ENCODE assay signal across 8 cellular contexts in genomic region chr5:137752873-137753226, GRCh38. TPM values are rescaled to one million over a fixed set of nuclear protein-coding genes. Genes with fewer than 3 reads are reported as not detected.
A peak's percentile ranks its signal among the peaks of the same experiment; 100 is the strongest.
DNase-seq lines count a peak whose midpoint lies in the region; TF ChIP-seq lines count a peak whose summit lies in the region.

No MANE protein-coding gene starts in this region.

- H3K4me1 Mint-ChIP-seq in dendritic cell treated with granulocyte-macrophage colony-stimulating factor and Interleukin-4, amounts not matched to agents 40 ng/mL and 50 ng/mL, for 4 days (ENCODE audit: low read depth): peaks cover 15% of the 10 kb centered on the region
- H3K4me1 Mint-ChIP-seq in mesothelial cell of epicardium: peaks cover 24% of the 10 kb centered on the region

- intact Hi-C loops in dendritic cell treated with granulocyte-macrophage colony-stimulating factor and Interleukin-4, amounts not matched to agents 40 ng/mL and 50 ng/mL, for 4 days (cut with micrococcal nuclease): no loop called here

- peaks cover 42% of the 10 kb centered on the region for H3K36me3 Mint-ChIP-seq in dendritic cell treated with granulocyte-macrophage colony-stimulating factor and Interleukin-4, amounts not matched to agents 40 ng/mL and 50 ng/mL, for 4 days (ENCODE audit: low read depth)
- peaks cover 4% of the 10 kb centered on the region for H3K36me3 Mint-ChIP-seq in mesothelial cell of epicardium

- no peaks in the 10 kb centered on the region for H3K27me3 Mint-ChIP-seq in dendritic cell treated with granulocyte-macrophage colony-stimulating factor and Interleukin-4, amounts not matched to agents 40 ng/mL and 50 ng/mL, for 4 days
- H3K27me3 Mint-ChIP-seq in mesothelial cell of epicardium (ENCODE audit: low read depth): peaks cover 5% of the 10 kb centered on the region

- in situ Hi-C loops in SK-MEL-5 (cut with HindIII; ENCODE audit: low pct_unique_long_range_greater_than_20kb, low sequenced_read_pairs) (no loop called here), GM13977 (cut with MboI; ENCODE audit: low pct_unique_long_range_greater_than_20kb, low sequenced_read_pairs, unreplicated experiment) (no loop called here)

- H3K9me3 Mint-ChIP-seq in dendritic cell treated with granulocyte-macrophage colony-stimulating factor and Interleukin-4, amounts not matched to agents 40 ng/mL and 50 ng/mL, for 4 days: no peaks in the 10 kb centered on the region
- no peaks in the 10 kb centered on the region for H3K9me3 Mint-ChIP-seq in mesothelial cell of epicardium

- TF ChIP-seq CTCF in mesothelial cell of epicardium (IDR thresholded peaks at IDR 0.05; ENCODE audit: unreplicated experiment) (no peak), GM13977 (IDR thresholded peaks at IDR 0.05; ENCODE audit: extremely low read depth, insufficient read depth, missing control alignments) (no peak)

- peak; percentile 29 for DNase-seq in stimulated activated CD4-positive, alpha-beta T cell treated with anti-CD3 and anti-CD28 coated beads, Interleukin-4, amount 100 ng/mL, for 24 hours
- no peak for DNase-seq in stimulated activated CD4-positive, alpha-beta T cell treated with anti-CD3 and anti-CD28 coated beads, Interleukin-12 subunit alpha, Interleukin-12 subunit beta, amount 100 ng/mL, for 4 hours
- DNase-seq in SK-MEL-5 (ENCODE audit: low read depth, low spot score): peak; percentile 40
- DNase-seq in mesothelial cell of epicardium (ENCODE audit: low spot score in 2 of 2, unreplicated experiment in 2 of 2): no peak
- no peak for DNase-seq in mesenteric fat pad (ENCODE audit: low spot score)
- no peak for DNase-seq in GM13977 (ENCODE audit: low spot score)
- no peak for DNase-seq in NCI-H1092 treated with DMSO at 0.1 percent for 48 hours (lab: John Stamatoyannopoulos, UW)

- H3K4me3 Mint-ChIP-seq in dendritic cell treated with granulocyte-macrophage colony-stimulating factor and Interleukin-4, amounts not matched to agents 40 ng/mL and 50 ng/mL, for 4 days: peak overlapping the region; percentile 99
- H3K4me3 Mint-ChIP-seq in mesothelial cell of epicardium: peak overlapping the region; percentile 97

- peak overlapping the region; percentile 100 for H3K27ac Mint-ChIP-seq in dendritic cell treated with granulocyte-macrophage colony-stimulating factor and Interleukin-4, amounts not matched to agents 40 ng/mL and 50 ng/mL, for 4 days
- peak overlapping the region; percentile 100 for H3K27ac Mint-ChIP-seq in mesothelial cell of epicardium

RNA-seq across cellular contexts. Expression of gene HNRNPA0, which starts 1.3 kb away (rescaled TPM):
- 7.2 and 9.7 TPM in 2 replicates for total RNA-seq in SK-MEL-5 (2014; rRNA removed; shearing (Covaris generic))
- polyA plus RNA-seq in SK-MEL-5 (2015; cell fraction: cytosol; rRNA removed): 40.7 and 44.6 TPM in 2 replicates
- 10.7 and 12.2 TPM in 2 replicates for polyA plus RNA-seq in SK-MEL-5 (2015; cell fraction: nucleus; rRNA removed)
- total RNA-seq in mesothelial cell of epicardium (68.6 to 71.1 TPM (median 71.0 TPM) in 3 replicates), mesenteric fat pad (24.3 TPM)

RNA-seq across cellular contexts. Expression of gene KLHL3, which starts 17.0 kb away (rescaled TPM):
- 0.66 and 0.83 TPM in 2 replicates for total RNA-seq in SK-MEL-5 (2014; rRNA removed; shearing (Covaris generic))
- polyA plus RNA-seq in SK-MEL-5 (2015; cell fraction: cytosol; rRNA removed): 0.48 and 0.80 TPM in 2 replicates
- polyA plus RNA-seq in SK-MEL-5 (2015; cell fraction: nucleus; rRNA removed): 3.7 and 5.4 TPM in 2 replicates
- 12.7 to 16.5 TPM (median 13.1 TPM) in 3 replicates for total RNA-seq in mesothelial cell of epicardium
- 3.5 TPM for total RNA-seq in mesenteric fat pad

Comparison
In these comparisons a context has a peak if more than half of its experiments do, and no peak if none do; other contexts are left out.
1. DNase-seq: peak in stimulated activated CD4-positive, alpha-beta T cell treated with anti-CD3 and anti-CD28 coated beads, Interleukin-4, amount 100 ng/mL, for 24 hours (single experiment) and SK-MEL-5 (single experiment); none in stimulated activated CD4-positive, alpha-beta T cell treated with anti-CD3 and anti-CD28 coated beads, Interleukin-12 subunit alpha, Interleukin-12 subunit beta, amount 100 ng/mL, for 4 hours (single experiment), mesothelial cell of epicardium (0 of 2), mesenteric fat pad (single experiment), GM13977 (single experiment) and NCI-H1092 treated with DMSO at 0.1 percent for 48 hours (single experiment).